Comparison of ENCODE assay signal across 8 cellular contexts in the genomic region with DNA sequence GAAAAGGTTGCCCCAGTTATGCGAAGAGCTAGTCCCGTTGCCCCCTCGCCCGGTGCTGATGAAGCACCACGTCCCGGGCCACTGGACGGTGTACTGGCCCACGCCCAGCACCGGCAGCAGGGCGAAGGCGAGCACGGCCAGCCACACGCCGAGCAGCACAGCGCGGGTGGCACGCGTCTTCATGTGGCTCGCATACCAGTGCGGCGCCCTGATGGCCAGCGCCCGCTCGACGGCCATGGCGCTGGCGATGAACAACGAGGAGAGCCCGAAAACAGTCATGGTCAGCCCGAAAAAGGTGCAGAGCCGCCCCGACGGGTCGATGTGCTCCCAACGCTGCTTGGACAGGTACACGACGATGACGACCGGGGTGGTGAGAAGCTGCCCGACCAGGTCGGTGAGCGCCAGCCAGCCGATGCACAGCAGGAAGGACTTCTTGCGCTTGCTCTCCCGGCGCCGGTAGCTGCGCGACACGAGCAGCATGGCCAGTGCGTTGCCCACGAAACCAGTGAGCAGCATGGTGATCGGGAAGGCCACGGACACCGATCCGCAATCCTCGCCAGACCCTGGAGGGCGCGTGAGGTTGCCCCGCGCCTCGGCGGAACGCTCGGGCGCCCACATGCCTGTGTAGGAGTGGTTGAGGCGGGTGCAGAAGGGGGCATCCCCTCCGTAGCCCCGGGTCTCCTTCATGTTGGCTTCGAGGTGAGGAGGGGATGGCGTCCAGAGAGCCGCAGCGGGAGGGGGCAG. TPM values are rescaled to one million over a fixed set of nuclear protein-coding genes. Genes with fewer than 3 reads are reported as not detected.
DNase-seq lines count a peak whose midpoint lies in the region; ATAC-seq and TF ChIP-seq lines count a peak whose summit lies in the region.

No MANE protein-coding gene starts in this region.

- ATAC-seq in CD4-positive, CD25-positive, alpha-beta regulatory T cell (ENCODE audit: low read depth in 2 of 2), result peak; percentile 36 to 55
- ATAC-seq in GM21515 (IDR thresholded peaks at IDR 0.05; ENCODE audit: unreplicated experiment) (no peak), GM18519 (IDR thresholded peaks at IDR 0.05; ENCODE audit: low FRiP score, unreplicated experiment) (no peak)

- H3K4me1 Mint-ChIP-seq in CD4-positive, CD25-positive, alpha-beta regulatory T cell, result peaks cover 0 to 24% (median 12%) of the 10 kb centered on the region in 4 donors
- H3K4me1 Mint-ChIP-seq in nephron progenitor cell, result no peaks in the 10 kb centered on the region

- H3K27me3 Mint-ChIP-seq in CD4-positive, CD25-positive, alpha-beta regulatory T cell, result peaks cover 62% of the 10 kb centered on the region
- peaks cover 55% of the 10 kb centered on the region for H3K27me3 Mint-ChIP-seq in nephron progenitor cell (ENCODE audit: low read depth, poor library complexity)

- H3K79me2 ChIP-seq in GM23248 (ENCODE audit: insufficient read depth), result no peaks in the 10 kb centered on the region

- no peaks in the 10 kb centered on the region for H4K20me1 ChIP-seq in GM23248 (ENCODE audit: insufficient read depth)

- H3F3A ChIP-seq in GM23248 (ENCODE audit: insufficient read depth), result peaks cover under 1% of the 10 kb centered on the region; the same call in 1 of the 2 replicates

- H3K9me3 Mint-ChIP-seq in CD4-positive, CD25-positive, alpha-beta regulatory T cell, result peaks cover 0 to 4% (median 0%) of the 10 kb centered on the region in 7 donors
- H3K9me3 Mint-ChIP-seq in nephron progenitor cell, result no peaks in the 10 kb centered on the region

- no peak overlapping the region for H3K27ac ChIP-seq in CD4-positive, CD25-positive, alpha-beta regulatory T cell (ENCODE audit: insufficient read depth, low read length, poor library complexity, severe bottlenecking)
- no peak overlapping the region for H3K27ac ChIP-seq in GM23248

- no peak for TF ChIP-seq CTCF in fibroblast of mammary gland (conservative IDR thresholded peaks at IDR 0.05; ENCODE audit: control insufficient read depth, insufficient read depth, low read depth, low read length)
- TF ChIP-seq CTCF in nephron progenitor cell (IDR thresholded peaks at IDR 0.05), result no peak

- peak overlapping the region; percentile 38 for H3K4me3 ChIP-seq in CD4-positive, CD25-positive, alpha-beta regulatory T cell (ENCODE audit: low read depth, low read length)
- H3K4me3 ChIP-seq in GM23248 (peak overlapping the region; percentile 65), fibroblast of mammary gland (ENCODE audit: control insufficient read depth, low read depth, low read length) (peak overlapping the region; percentile 30)

- H3K9me3 ChIP-seq in CD4-positive, CD25-positive, alpha-beta regulatory T cell (ENCODE audit: control insufficient read depth in 2 of 2, low read length in 2 of 2), result no peaks in the 10 kb centered on the region
- no peaks in the 10 kb centered on the region for H3K9me3 ChIP-seq in GM23248 (ENCODE audit: low read depth)

- no peaks in the 10 kb centered on the region for H3K36me3 Mint-ChIP-seq in CD4-positive, CD25-positive, alpha-beta regulatory T cell
- no peaks in the 10 kb centered on the region for H3K36me3 Mint-ChIP-seq in nephron progenitor cell (ENCODE audit: low read depth)

- H3K36me3 ChIP-seq in CD4-positive, CD25-positive, alpha-beta regulatory T cell (ENCODE audit: control insufficient read depth, insufficient read depth, low read length), result no peaks in the 10 kb centered on the region
- no peaks in the 10 kb centered on the region for H3K36me3 ChIP-seq in GM23248 (ENCODE audit: low read depth)

- peak overlapping the region; percentile 82 for H2AFZ ChIP-seq in GM23248

- peak overlapping the region; percentile 61 to 87 (median 78) for H3K4me3 Mint-ChIP-seq in CD4-positive, CD25-positive, alpha-beta regulatory T cell
- peak overlapping the region; percentile 79 for H3K4me3 Mint-ChIP-seq in nephron progenitor cell

- H3K27me3 ChIP-seq in CD4-positive, CD25-positive, alpha-beta regulatory T cell (ENCODE audit: control insufficient read depth, insufficient read depth, low read length), result peaks cover 31% of the 10 kb centered on the region
- H3K27me3 ChIP-seq in GM23248 (replicated peaks; ENCODE audit: insufficient read depth), result peaks cover 22% of the 10 kb centered on the region; the same call in 1 of the 2 replicates

- H3K4me1 ChIP-seq in CD4-positive, CD25-positive, alpha-beta regulatory T cell (ENCODE audit: control insufficient read depth, insufficient read depth, low read length, poor library complexity, severe bottlenecking), result peaks cover 18% of the 10 kb centered on the region
- H3K4me1 ChIP-seq in GM23248 (ENCODE audit: insufficient read depth), result no peaks in the 10 kb centered on the region

- H3K9ac ChIP-seq in GM23248, result no peak overlapping the region

- in situ Hi-C loops in GM23248 (cut with MboI), result loop anchor here (10.0 kb wide), 1 partner anchor 612 kb away; no protein-coding TSS in a partner anchor

- H3K4me2 ChIP-seq in GM23248 (ENCODE audit: unreplicated experiment), result peak overlapping the region; percentile 81

- DNase-seq in CD4-positive, CD25-positive, alpha-beta regulatory T cell, result peak in 2 of 3 donors; percentile 14 to 27
- DNase-seq in GM23248, result peak; percentile 52
- peak; percentile 11 to 22 for DNase-seq in activated CD4-positive, alpha-beta T cell treated with anti-CD3 and anti-CD28 coated beads, Interleukin-2, amount 50 U/mL, for 48 hours
- no peak for DNase-seq in fibroblast of mammary gland (ENCODE audit: low read depth)
- DNase-seq in nephron progenitor cell, result no peak
- DNase-seq in NCI-H526 treated with DMSO at 0.1 percent for 48 hours (lab: John Stamatoyannopoulos, UW), result no peak

- H3K9me2 ChIP-seq in GM23248 (ENCODE audit: insufficient read depth), result no peaks in the 10 kb centered on the region

- WGBS in GM23248 (ENCODE audit: low coverage in 1 of 2, low lambda C conversion rate in 2 of 2, missing lambda C conversion rate in 2 of 2), 2 experiments, result 4 to 7% methylated on average over 59 to 69 of the region's 73 CpGs

- H3K27ac Mint-ChIP-seq in CD4-positive, CD25-positive, alpha-beta regulatory T cell, result no peak overlapping the region
- H3K27ac Mint-ChIP-seq in nephron progenitor cell, result no peak overlapping the region

RNA-seq across cellular contexts. Expression of a gene that starts 0.6 kb away (rescaled TPM):
- total RNA-seq in CD4-positive, CD25-positive, alpha-beta regulatory T cell, result 0.32 TPM
- polyA plus RNA-seq in CD4-positive, CD25-positive, alpha-beta regulatory T cell, result not detected
- total RNA-seq in GM23248 (2014; rRNA removed; shearing (Covaris generic)), result 0.63 and 0.97 TPM in 2 replicates
- polyA plus RNA-seq in GM23248 (2016; fragmentation: Nextera tagmentation; extraction: Ambion mirVana), result 0.31 and 0.44 TPM in 2 replicates

RNA-seq across cellular contexts. Expression of a gene that starts 33.8 kb away (rescaled TPM):
- 102 TPM for total RNA-seq in CD4-positive, CD25-positive, alpha-beta regulatory T cell
- polyA plus RNA-seq in CD4-positive, CD25-positive, alpha-beta regulatory T cell, result 10 to 100 TPM; 46.1 to 60.7 (median 49.8) TPM
- total RNA-seq in GM23248 (2014; rRNA removed; shearing (Covaris generic)), result 29.3 and 33.8 TPM in 2 replicates
- polyA plus RNA-seq in GM23248 (2016; fragmentation: Nextera tagmentation; extraction: Ambion mirVana), result 67.7 and 76.7 TPM in 2 replicates

Comparison
In these comparisons a context has a peak if more than half of its experiments do, and no peak if none do; other contexts are left out.
1. ATAC-seq: peak in CD4-positive, CD25-positive, alpha-beta regulatory T cell (2 of 2); none in GM21515 (single experiment) and GM18519 (single experiment).
2. DNase-seq: peak in CD4-positive, CD25-positive, alpha-beta regulatory T cell (2 of 3), GM23248 (single experiment) and activated CD4-positive, alpha-beta T cell treated with anti-CD3 and anti-CD28 coated beads, Interleukin-2, amount 50 U/mL, for 48 hours (2 of 2); none in fibroblast of mammary gland (single experiment), nephron progenitor cell (single experiment) and NCI-H526 treated with DMSO at 0.1 percent for 48 hours (single experiment).
3. Peak in every context shown above with its lines, with median percentiles within 50 percentile points of each other: H3K4me3 ChIP-seq.